Comparison of ENCODE assay signal across 8 cellular contexts in genomic region chr9:99266136-99267023, GRCh38. TPM values are rescaled to one million over a fixed set of nuclear protein-coding genes. Genes with fewer than 3 reads are reported as not detected.
DNase-seq lines count a peak whose midpoint lies in the region; ATAC-seq and TF ChIP-seq lines count a peak whose summit lies in the region.

No MANE protein-coding gene starts in this region.

- H3K9me3 ChIP-seq in DOHH2 (ENCODE audit: control insufficient read depth, insufficient read depth, low read length), result no peaks in the 10 kb centered on the region
- no peaks in the 10 kb centered on the region for H3K9me3 ChIP-seq in SU-DHL-6 (ENCODE audit: insufficient read depth, low read length)
- no peaks in the 10 kb centered on the region for H3K9me3 ChIP-seq in left ventricle myocardium inferior (replicated peaks)

- H3K9me3 Mint-ChIP-seq in activated naive CD8-positive, alpha-beta T cell treated with anti-CD3 and anti-CD28 coated beads, Interleukin-2, amount 50 U/mL, for 24 hours, result no peaks in the 10 kb centered on the region

- H3K79me2 ChIP-seq in DOHH2 (ENCODE audit: control insufficient read depth, low read length) (no peaks in the 10 kb centered on the region), SU-DHL-6 (ENCODE audit: insufficient read depth, low read length) (no peaks in the 10 kb centered on the region)

- H3F3A ChIP-seq in DOHH2 (ENCODE audit: control insufficient read depth, insufficient read depth) (peaks cover 3% of the 10 kb centered on the region; the same call in 1 of the 2 replicates), SU-DHL-6 (ENCODE audit: insufficient read depth) (peaks cover 12% of the 10 kb centered on the region; the same call in 1 of the 2 replicates)

- H3K27ac ChIP-seq in DOHH2 (ENCODE audit: low read depth, low read length), result no peak overlapping the region
- H3K27ac ChIP-seq in SU-DHL-6 (ENCODE audit: low read depth, low read length), result peak overlapping the region; percentile 67
- no peak overlapping the region for H3K27ac ChIP-seq in left ventricle myocardium inferior (replicated peaks)

- H3K4me1 Mint-ChIP-seq in activated naive CD8-positive, alpha-beta T cell treated with anti-CD3 and anti-CD28 coated beads, Interleukin-2, amount 50 U/mL, for 24 hours, result peaks cover 40% of the 10 kb centered on the region

- peak overlapping the region; percentile 17; the same call in 1 of the 2 replicates for H3K9ac ChIP-seq in SU-DHL-6 (ENCODE audit: low read length)

- peak overlapping the region; percentile 47 for H3K27ac Mint-ChIP-seq in activated naive CD8-positive, alpha-beta T cell treated with anti-CD3 and anti-CD28 coated beads, Interleukin-2, amount 50 U/mL, for 24 hours

- H3K4me2 ChIP-seq in DOHH2 (ENCODE audit: low read length) (peak overlapping the region; percentile 62), SU-DHL-6 (ENCODE audit: low read depth, low read length, poor library complexity, severe bottlenecking) (peak overlapping the region; percentile 43)

- peak overlapping the region; percentile 48 for H3K4me3 ChIP-seq in DOHH2 (ENCODE audit: low read length)
- no peak overlapping the region for H3K4me3 ChIP-seq in SU-DHL-6 (ENCODE audit: insufficient read depth, low read length, poor library complexity, severe bottlenecking)
- H3K4me3 ChIP-seq in left ventricle myocardium inferior, result no peak overlapping the region

- H3K27me3 ChIP-seq in DOHH2 (ENCODE audit: control insufficient read depth, low read length), result no peaks in the 10 kb centered on the region
- H3K27me3 ChIP-seq in SU-DHL-6 (ENCODE audit: low read length), result no peaks in the 10 kb centered on the region
- H3K27me3 ChIP-seq in left ventricle myocardium inferior (ENCODE audit: low read depth), result no peaks in the 10 kb centered on the region

- peak; percentile 94 for TF ChIP-seq CTCF in DOHH2 (IDR thresholded peaks at IDR 0.05; ENCODE audit: low read depth, low read length, poor library complexity, severe bottlenecking)
- peak; percentile 92 for TF ChIP-seq CTCF in SU-DHL-6 (IDR thresholded peaks at IDR 0.05; ENCODE audit: insufficient read depth, low read length, poor library complexity, severe bottlenecking)
- TF ChIP-seq CTCF in left ventricle myocardium inferior (IDR thresholded peaks at IDR 0.05; ENCODE audit: borderline replicate concordance), result peak; percentile 83

- DNase-seq in LoVo (ENCODE audit: low spot score), result peak; percentile 43
- peak; percentile 84 for DNase-seq in activated naive CD8-positive, alpha-beta T cell treated with anti-CD3 and anti-CD28 coated beads, Interleukin-2, amount 50 U/mL, for 24 hours
- peak; percentile 64 for DNase-seq in left ventricle myocardium inferior
- DNase-seq in retina, result peak; percentile 74

- H3K4me3 Mint-ChIP-seq in activated naive CD8-positive, alpha-beta T cell treated with anti-CD3 and anti-CD28 coated beads, Interleukin-2, amount 50 U/mL, for 24 hours, result peak overlapping the region; percentile 16

- no peaks in the 10 kb centered on the region for H3K36me3 Mint-ChIP-seq in activated naive CD8-positive, alpha-beta T cell treated with anti-CD3 and anti-CD28 coated beads, Interleukin-2, amount 50 U/mL, for 24 hours (ENCODE audit: low read depth)

- H3K9me2 ChIP-seq in DOHH2 (replicated peaks; ENCODE audit: control insufficient read depth, low read length), result no peaks in the 10 kb centered on the region
- H3K9me2 ChIP-seq in SU-DHL-6 (replicated peaks; ENCODE audit: insufficient read depth, low read length), result no peaks in the 10 kb centered on the region

- H3K36me3 ChIP-seq in DOHH2 (ENCODE audit: control insufficient read depth, low read length), result no peaks in the 10 kb centered on the region
- H3K36me3 ChIP-seq in SU-DHL-6 (ENCODE audit: low read length), result no peaks in the 10 kb centered on the region
- H3K36me3 ChIP-seq in left ventricle myocardium inferior, result no peaks in the 10 kb centered on the region

- H2AFZ ChIP-seq in SU-DHL-6 (ENCODE audit: low read depth, low read length, severe bottlenecking), result peak overlapping the region; percentile 89

- H3K27me3 Mint-ChIP-seq in activated naive CD8-positive, alpha-beta T cell treated with anti-CD3 and anti-CD28 coated beads, Interleukin-2, amount 50 U/mL, for 24 hours, result peaks cover 5% of the 10 kb centered on the region

- intact Hi-C loops in left ventricle myocardium inferior (cut with micrococcal nuclease), result no loop called here

- H4K20me1 ChIP-seq in DOHH2 (ENCODE audit: control insufficient read depth, insufficient read depth, low read depth, low read length) (no peaks in the 10 kb centered on the region), SU-DHL-6 (ENCODE audit: low read depth, low read length) (no peaks in the 10 kb centered on the region)

- H3K4me1 ChIP-seq in DOHH2 (ENCODE audit: control insufficient read depth, low read length), result peaks cover 53% of the 10 kb centered on the region
- H3K4me1 ChIP-seq in left ventricle myocardium inferior, result peaks cover 7% of the 10 kb centered on the region

- ATAC-seq in GM21737 (IDR thresholded peaks at IDR 0.05; ENCODE audit: unreplicated experiment) (peak; percentile 60), HG02884 (IDR thresholded peaks at IDR 0.05; ENCODE audit: unreplicated experiment) (no peak)
- ATAC-seq in activated naive CD8-positive, alpha-beta T cell treated with anti-CD3 and anti-CD28 coated beads, Interleukin-2, amount 50 U/mL, for 24 hours, result peak; percentile 79

RNA-seq across cellular contexts. Expression of gene SEC61B, which starts 44.3 kb away (rescaled TPM):
- total RNA-seq in left ventricle myocardium inferior, result 39.8 TPM

RNA-seq across cellular contexts. Expression of gene ALG2, which starts 44.6 kb away (rescaled TPM):
- total RNA-seq in left ventricle myocardium inferior, result 14.8 TPM
